In genomic region chr20:49712118-49712517, GRCh38 we compare ENCODE assay signal across 8 cellular contexts. TPM values are rescaled to one million over a fixed set of nuclear protein-coding genes. Genes with fewer than 3 reads are reported as not detected.
DNase-seq lines count a peak whose midpoint lies in the region; TF ChIP-seq lines count a peak whose summit lies in the region.

No MANE protein-coding gene starts in this region.

- peak overlapping the region; percentile 86 to 95 (median 88) for H3K27ac ChIP-seq in Peyer's patch
- peak overlapping the region; percentile 88 to 96 (median 94) for H3K27ac ChIP-seq in esophagus muscularis mucosa (replicated peaks in 1 of 4)
- H3K27ac ChIP-seq in trophoblast cell (ENCODE audit: low read depth, low read length) = no peak overlapping the region

- TF ChIP-seq POLR2A in Peyer's patch (IDR thresholded peaks at IDR 0.05) = no peak
- TF ChIP-seq POLR2A in esophagus muscularis mucosa (IDR thresholded peaks at IDR 0.05; ENCODE audit: low read depth) = no peak

- WGBS in esophagus muscularis mucosa = 24% methylated on average over 4 of the region's 4 CpGs
- WGBS in trophoblast cell (ENCODE audit: extremely low coverage, insufficient coverage, insufficient read length) = no CpG with 5 or more reads among the region's 4 CpGs

- no peak overlapping the region for H4K91ac ChIP-seq in trophoblast cell (ENCODE audit: low read depth, low read length)

- no peak overlapping the region for H3K23ac ChIP-seq in trophoblast cell (ENCODE audit: low read length)

- DNase-seq in Calu3 = no peak
- no peak for DNase-seq in Peyer's patch
- no peak for DNase-seq in esophagus muscularis mucosa (ENCODE audit: extremely low spot score)
- no peak for DNase-seq in trophoblast cell
- DNase-seq in NK-92 treated with Interleukin-12 subunit alpha and Interleukin-12 subunit beta, amount 100 ng/mL, for 24 hours (lab: John Stamatoyannopoulos, UW) = no peak
- no peak for DNase-seq in dermis blood vessel endothelial cell
- no peak for DNase-seq in MV-4-11 (lab: John Stamatoyannopoulos, UW)
- DNase-seq in NCI-H146 (lab: John Stamatoyannopoulos, UW) = no peak

- H2AK5ac ChIP-seq in trophoblast cell (ENCODE audit: low read length) = no peak overlapping the region

- peaks cover 41% of the 10 kb centered on the region for H3K4me1 Mint-ChIP-seq in Calu3 (ENCODE audit: low read depth, unreplicated experiment)

- CTCF ChIA-PET in Calu3 (lab: Charles Lee) = interaction anchor here (1.3 kb wide), 1 partner anchor 101 kb away, joined by 4 read pairs; the partner anchor contains the start of gene SLC9A8

- BruUV-seq in Calu3 (replicated peaks; lab: Mats Ljungman, UMichigan) = no TSS peak

- no peak overlapping the region for H3K14ac ChIP-seq in trophoblast cell (ENCODE audit: low read length)

- H3K4me3 ChIP-seq in Peyer's patch (peak overlapping the region; percentile 95 to 98 (median 97)), esophagus muscularis mucosa (peak overlapping the region; percentile 83 to 99 (median 97)), trophoblast cell (ENCODE audit: low read depth, low read length) (no peak overlapping the region)

- H3K79me2 ChIP-seq in trophoblast cell (ENCODE audit: control insufficient read depth, insufficient read depth, low read length, poor library complexity) = peaks cover 14% of the 10 kb centered on the region

- H3K4ac ChIP-seq in trophoblast cell (ENCODE audit: low read depth, low read length) = peak overlapping the region; percentile 93

- H4K12ac ChIP-seq in trophoblast cell (ENCODE audit: low read depth, low read length) = no peak overlapping the region

- H3K4me3 Mint-ChIP-seq in Calu3 (ENCODE audit: low read depth, unreplicated experiment) = peak overlapping the region; percentile 92

- H4K8ac ChIP-seq in trophoblast cell (ENCODE audit: low read depth, low read length) = no peak overlapping the region

- H3K79me1 ChIP-seq in trophoblast cell (ENCODE audit: low read length) = peaks cover 13% of the 10 kb centered on the region

- H2BK120ac ChIP-seq in trophoblast cell (ENCODE audit: insufficient read depth, low read length, poor library complexity) = no peak overlapping the region

- H3K9me3 ChIP-seq in Peyer's patch (no peaks in the 10 kb centered on the region), esophagus muscularis mucosa (no peaks in the 10 kb centered on the region), trophoblast cell (ENCODE audit: insufficient read depth, low read depth, low read length) (no peaks in the 10 kb centered on the region)

- H3K18ac ChIP-seq in trophoblast cell (ENCODE audit: low read length) = no peak overlapping the region

- H3K9me3 Mint-ChIP-seq in Calu3 (ENCODE audit: low read depth, unreplicated experiment) = no peaks in the 10 kb centered on the region

- peaks cover 34% of the 10 kb centered on the region for H3K36me3 Mint-ChIP-seq in Calu3 (ENCODE audit: insufficient read depth, unreplicated experiment)

- H2BK12ac ChIP-seq in trophoblast cell (ENCODE audit: low read length) = no peak overlapping the region

- H3K36me3 ChIP-seq in Peyer's patch (no peaks in the 10 kb centered on the region), esophagus muscularis mucosa (no peaks in the 10 kb centered on the region), trophoblast cell (ENCODE audit: control insufficient read depth in 1 of 2, insufficient read depth in 2 of 2, low read length in 2 of 2) (no peaks in the 10 kb centered on the region)

- no peak overlapping the region for H2AFZ ChIP-seq in trophoblast cell (ENCODE audit: insufficient read depth, low read length, poor library complexity)

- peak overlapping the region; percentile 61 for H3K4me2 ChIP-seq in trophoblast cell (ENCODE audit: low read length)

- no peaks in the 10 kb centered on the region for H3K27me3 Mint-ChIP-seq in Calu3 (ENCODE audit: unreplicated experiment)

- TF ChIP-seq EP300 in esophagus muscularis mucosa (IDR thresholded peaks at IDR 0.05) = no peak

- H2BK5ac ChIP-seq in trophoblast cell (ENCODE audit: low read depth, low read length, poor library complexity) = no peak overlapping the region

- peaks cover 0 to 49% (median 6%) of the 10 kb centered on the region in 4 donors for H3K4me1 ChIP-seq in Peyer's patch
- H3K4me1 ChIP-seq in esophagus muscularis mucosa = peaks cover 29 to 65% (median 62%) of the 10 kb centered on the region in 4 donors
- peaks cover 0 to 2% of the 10 kb centered on the region in 2 experiments for H3K4me1 ChIP-seq in trophoblast cell (ENCODE audit: control insufficient read depth in 1 of 2, insufficient read depth in 2 of 2, low read length in 2 of 2)

- peak overlapping the region; percentile 89 for H3K27ac Mint-ChIP-seq in Calu3 (ENCODE audit: unreplicated experiment)

- no peak overlapping the region for H3K9ac ChIP-seq in trophoblast cell (ENCODE audit: low read length)

- H3K27me3 ChIP-seq in Peyer's patch (no peaks in the 10 kb centered on the region), esophagus muscularis mucosa (no peaks in the 10 kb centered on the region), trophoblast cell (ENCODE audit: insufficient read depth, low read length) (no peaks in the 10 kb centered on the region)

- TF ChIP-seq CTCF in Calu3 (IDR thresholded peaks at IDR 0.05; ENCODE audit: unreplicated experiment) (no peak), Peyer's patch (IDR thresholded peaks at IDR 0.05) (no peak), esophagus muscularis mucosa (IDR thresholded peaks at IDR 0.05) (no peak)

- intact Hi-C loops in Calu3 (cut with micrococcal nuclease; ENCODE audit: unreplicated experiment) (loop anchor here (2.0 to 5.0 kb wide), 4 partner anchors 35 to 100 kb away; no protein-coding TSS in a partner anchor), esophagus muscularis mucosa (cut with DNase I) (loop anchor here (5.0 kb wide), 2 partner anchors 35 to 105 kb away; no protein-coding TSS in a partner anchor)

RNA-seq across cellular contexts. Expression of gene B4GALT5, which starts 1.6 kb away (rescaled TPM):
- total RNA-seq in Calu3 (2022) (117 and 131 TPM in 2 replicates), Peyer's patch (10 to 100 TPM in 3 of 4 donors, 1 to 10 TPM in 1; 8.3 to 24.5 (median 19.3) TPM), esophagus muscularis mucosa (10 to 100 TPM; 23.3 to 51.2 (median 37.1) TPM), dermis blood vessel endothelial cell (63.3 and 65.1 TPM in 2 replicates)
- 38.1 and 39.6 TPM in 2 replicates for polyA plus RNA-seq in trophoblast cell (2013)
